29 cellular contexts compared by ENCODE assay signal in the genomic region with DNA sequence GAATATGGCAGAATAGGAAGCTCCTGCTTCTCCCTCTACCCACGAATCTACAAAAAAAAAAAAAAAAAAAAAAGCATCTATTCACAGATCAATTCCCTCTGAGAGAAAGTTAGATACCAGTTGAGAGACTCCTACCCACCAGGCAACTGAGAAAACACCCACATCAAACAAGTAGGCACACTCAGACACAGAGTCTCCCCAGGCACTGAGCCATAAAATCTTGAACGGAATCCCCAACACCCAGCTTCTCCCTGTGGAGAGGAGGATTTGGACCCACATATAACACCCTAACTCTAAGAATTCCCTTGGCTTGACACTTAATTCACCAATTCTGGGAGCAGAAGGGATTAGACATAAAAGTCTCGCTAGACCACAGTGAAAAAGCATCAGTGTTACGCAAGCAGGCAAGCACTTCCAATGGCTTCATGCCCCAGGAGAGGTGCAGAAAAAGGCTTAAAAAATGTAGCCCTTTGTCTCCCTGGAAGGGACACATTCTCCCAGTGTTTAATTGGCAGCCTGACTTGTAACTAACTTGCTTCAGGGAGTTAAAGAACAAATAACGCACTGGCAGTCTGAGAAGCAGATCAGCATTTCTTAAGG.
DNase-seq lines count a peak whose midpoint lies in the region; ATAC-seq and TF ChIP-seq lines count a peak whose summit lies in the region.
"Had no signal": no experiment of that assay in that cellular context is flagged by ENCODE, and none has a peak within 500 bp of the region (broad histone marks: within the 10 kb centered on the region; RNA-seq: fewer than 3 reads in every experiment).

No MANE protein-coding gene starts in this region.

- no peak overlapping the region for H4K91ac ChIP-seq in trophoblast cell (ENCODE audit: low read depth, low read length)

- intact Hi-C loops in posterior cingulate gyrus (cut with DNase I) (no loop called here), body of pancreas (cut with DNase I) (no loop called here), upper lobe of right lung (cut with DNase I) (no loop called here)

- no peak overlapping the region for H2BK5ac ChIP-seq in trophoblast cell (ENCODE audit: low read depth, low read length, poor library complexity)

- no peak overlapping the region for H2AFZ ChIP-seq in trophoblast cell (ENCODE audit: insufficient read depth, low read length, poor library complexity)
- H2AFZ ChIP-seq: parathyroid adenoma, PC-9 had no signal

- no peak overlapping the region for H2AK5ac ChIP-seq in trophoblast cell (ENCODE audit: low read length)

- no peak for TF ChIP-seq POLR2A in body of pancreas (IDR thresholded peaks at IDR 0.05)

- 55 to 69% methylated on average over 5 of the region's 5 CpGs for WGBS in body of pancreas, 2 donors
- no CpG with 5 or more reads among the region's 5 CpGs for WGBS in trophoblast cell (ENCODE audit: extremely low coverage, insufficient coverage, insufficient read length)

- no peak overlapping the region for H2BK12ac ChIP-seq in trophoblast cell (ENCODE audit: low read length)

- ATAC-seq in body of pancreas (no peak), upper lobe of right lung (no peak)
- ATAC-seq: activated CD8-positive, alpha-beta T cell treated with anti-CD3 and anti-CD28 coated beads for 36 hours; CD8-positive, alpha-beta T cell; esophagus mucosa; lower lobe of right lung had no signal

- H3K23ac ChIP-seq in trophoblast cell (ENCODE audit: low read length), result no peak overlapping the region

- H4K8ac ChIP-seq in trophoblast cell (ENCODE audit: low read depth, low read length), result no peak overlapping the region

- peak overlapping the region; percentile 1 for H3K27ac ChIP-seq in HUES48 (ENCODE audit: low read depth, low read length)
- H3K27ac ChIP-seq in caudate nucleus (ENCODE audit: low read depth, low read length), result peak overlapping the region; percentile 28
- no peak overlapping the region for H3K27ac ChIP-seq in body of pancreas
- H3K27ac ChIP-seq in upper lobe of right lung, result no peak overlapping the region
- H3K27ac ChIP-seq in trophoblast cell (ENCODE audit: low read depth, low read length), result no peak overlapping the region
- H3K27ac ChIP-seq: colonic mucosa, HL-60, lower lobe of right lung, parathyroid adenoma, PC-9, sigmoid colon, tibial nerve had no signal

- DNase-seq in caudate nucleus (lab: John Stamatoyannopoulos, UW), result peak in 40 of 61 donors; percentile 1 to 84 (median 28)
- peak; percentile 44 for DNase-seq in inferior parietal cortex (ENCODE audit: extremely low spot score)
- DNase-seq in posterior cingulate gyrus, result peak in 7 of 10 donors; percentile 8 to 73 (median 10)
- no peak for DNase-seq in body of pancreas
- no peak for DNase-seq in upper lobe of right lung
- DNase-seq in BE2C, result no peak
- no peak for DNase-seq in trophoblast cell
- DNase-seq: activated CD8-positive, alpha-beta memory T cell treated with anti-CD3 and anti-CD28 coated beads, Interleukin-2, amount 50 U/mL, for 48 hours; activated CD8-positive, alpha-beta T cell treated with anti-CD3 and anti-CD28 coated beads for 36 hours; activated naive CD4-positive, alpha-beta T cell treated with anti-CD3 and anti-CD28 coated beads, Interleukin-2, amount 10 ng/mL, durations not matched to agents 7 days and 5 days; CD8-positive, alpha-beta T cell; colonic mucosa; DMS 273 treated with DMSO at 0.1 percent for 48 hours; Karpas-422; lower lobe of right lung; NCI-H1417; NCI-H2081; NCI-H226; NCI-H526 treated with DMSO at 0.1 percent for 48 hours; PC-9; sigmoid colon; stimulated activated CD4-positive, alpha-beta T cell treated with anti-CD3 and anti-CD28 coated beads, Interleukin-12 subunit alpha, Interleukin-12 subunit beta, amount 100 ng/mL, for 4 hours; stimulated activated CD4-positive, alpha-beta T cell treated with anti-CD3 and anti-CD28 coated beads, Interleukin-2, amount 100 ng/mL, for 48 hours; T-helper 2 cell had no signal

- H2BK120ac ChIP-seq in trophoblast cell (ENCODE audit: insufficient read depth, low read length, poor library complexity), result no peak overlapping the region

- H3K79me2 ChIP-seq in trophoblast cell (ENCODE audit: control insufficient read depth, insufficient read depth, low read length, poor library complexity), result no peaks in the 10 kb centered on the region
- H3K79me2 ChIP-seq: parathyroid adenoma had no signal

- no peak overlapping the region for H3K4me2 ChIP-seq in trophoblast cell (ENCODE audit: low read length)
- H3K4me2 ChIP-seq: PC-9 had no signal

- no peaks in the 10 kb centered on the region for H3K79me1 ChIP-seq in trophoblast cell (ENCODE audit: low read length)

- no peak overlapping the region for H4K12ac ChIP-seq in trophoblast cell (ENCODE audit: low read depth, low read length)

- H3K4me1 ChIP-seq in HUES48 (ENCODE audit: control insufficient read depth, insufficient read depth, low read length) (peaks cover 17% of the 10 kb centered on the region), body of pancreas (no peaks in the 10 kb centered on the region), upper lobe of right lung (no peaks in the 10 kb centered on the region), BE2C (no peaks in the 10 kb centered on the region), trophoblast cell (ENCODE audit: control insufficient read depth in 1 of 2, insufficient read depth in 2 of 2, low read length in 2 of 2) (no peaks in the 10 kb centered on the region)
- H3K4me1 ChIP-seq: colonic mucosa, lower lobe of right lung, parathyroid adenoma, sigmoid colon, tibial nerve had no signal

- TF ChIP-seq CTCF in body of pancreas (IDR thresholded peaks at IDR 0.05) (no peak), upper lobe of right lung (IDR thresholded peaks at IDR 0.05) (no peak), BE2C (IDR thresholded peaks at IDR 0.05; ENCODE audit: low read depth, low read length) (no peak)

- H3K27me3 ChIP-seq in HUES48 (ENCODE audit: control insufficient read depth, insufficient read depth, low read length), result no peaks in the 10 kb centered on the region
- H3K27me3 ChIP-seq in body of pancreas, result no peaks in the 10 kb centered on the region
- no peaks in the 10 kb centered on the region for H3K27me3 ChIP-seq in upper lobe of right lung
- H3K27me3 ChIP-seq in BE2C, result no peaks in the 10 kb centered on the region
- H3K27me3 ChIP-seq in trophoblast cell (ENCODE audit: insufficient read depth, low read length), result no peaks in the 10 kb centered on the region
- H3K27me3 ChIP-seq: colonic mucosa, sigmoid colon, tibial nerve had no signal

- no peak overlapping the region for H3K4me3 ChIP-seq in HUES48 (ENCODE audit: low read depth, low read length)
- no peak overlapping the region for H3K4me3 ChIP-seq in body of pancreas
- no peak overlapping the region for H3K4me3 ChIP-seq in upper lobe of right lung
- no peak overlapping the region for H3K4me3 ChIP-seq in BE2C (ENCODE audit: low read depth, low read length)
- no peak overlapping the region for H3K4me3 ChIP-seq in trophoblast cell (ENCODE audit: low read depth, low read length)
- H3K4me3 ChIP-seq: colonic mucosa, lower lobe of right lung, PC-9, sigmoid colon, tibial nerve had no signal

- H3K4ac ChIP-seq in trophoblast cell (ENCODE audit: low read depth, low read length), result no peak overlapping the region

- H3K9ac ChIP-seq in HUES48 (ENCODE audit: low read depth, low read length), result no peak overlapping the region
- H3K9ac ChIP-seq in trophoblast cell (ENCODE audit: low read length), result no peak overlapping the region
- H3K9ac ChIP-seq: parathyroid adenoma had no signal

- no peaks in the 10 kb centered on the region for H3K36me3 ChIP-seq in HUES48 (ENCODE audit: control insufficient read depth, insufficient read depth, low read length)
- H3K36me3 ChIP-seq in body of pancreas (replicated peaks in 1 of 2; ENCODE audit: insufficient read depth in 1 of 2, low read depth in 2 of 2), result no peaks in the 10 kb centered on the region
- no peaks in the 10 kb centered on the region for H3K36me3 ChIP-seq in upper lobe of right lung
- H3K36me3 ChIP-seq in BE2C, result no peaks in the 10 kb centered on the region
- no peaks in the 10 kb centered on the region for H3K36me3 ChIP-seq in trophoblast cell (ENCODE audit: control insufficient read depth in 1 of 2, insufficient read depth in 2 of 2, low read length in 2 of 2)
- H3K36me3 ChIP-seq: colonic mucosa, lower lobe of right lung, sigmoid colon, tibial nerve had no signal

- H3K9me3 ChIP-seq in HUES48 (ENCODE audit: control insufficient read depth, insufficient read depth, low read length) (no peaks in the 10 kb centered on the region), body of pancreas (no peaks in the 10 kb centered on the region), upper lobe of right lung (no peaks in the 10 kb centered on the region), BE2C (no peaks in the 10 kb centered on the region), trophoblast cell (ENCODE audit: insufficient read depth, low read depth, low read length) (peaks cover 3% of the 10 kb centered on the region)
- H3K9me3 ChIP-seq: colonic mucosa had no signal

- no peak overlapping the region for H3K14ac ChIP-seq in trophoblast cell (ENCODE audit: low read length)

- no peak overlapping the region for H3K18ac ChIP-seq in trophoblast cell (ENCODE audit: low read length)

Comparison
In these comparisons a context has a peak if more than half of its experiments do, and no peak if none do; other contexts are left out.
1. H3K27ac ChIP-seq: peak in HUES48 (single experiment) and caudate nucleus (single experiment); none in body of pancreas (0 of 4), upper lobe of right lung (single experiment) and trophoblast cell (single experiment).
2. DNase-seq: peak in caudate nucleus (40 of 61), inferior parietal cortex (single experiment) and posterior cingulate gyrus (7 of 10); none in body of pancreas (0 of 4), upper lobe of right lung (single experiment), BE2C (single experiment) and trophoblast cell (0 of 2).